ENCODE assay signal across 2 cellular contexts in the genomic region with DNA sequence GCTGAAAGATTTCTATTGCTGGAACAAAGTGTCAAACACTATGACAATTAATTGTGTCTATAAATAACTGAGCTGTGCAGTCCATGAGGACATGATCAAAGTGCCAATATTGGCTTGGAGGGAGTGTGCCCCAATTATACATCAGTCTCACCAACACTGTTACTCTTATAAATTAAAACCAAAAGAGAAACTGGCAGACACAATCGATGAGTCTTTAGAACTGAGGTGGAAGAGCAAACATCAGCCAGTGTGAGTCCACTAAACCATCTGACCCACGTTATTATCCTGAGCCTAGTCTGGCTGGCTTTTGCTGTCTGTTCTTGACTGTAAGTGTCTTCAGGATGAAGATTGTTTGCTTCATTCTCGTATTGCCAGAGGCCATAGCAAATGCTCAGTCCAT.
TF ChIP-seq lines count a peak whose summit lies in the region.

No MANE protein-coding gene starts in this region.

TF ChIP-seq in HEK293, 187 proteins besides CTCF, POLR2A, EP300 and RAD21 (continued from another document):
- TF ChIP-seq, protein P1, sequence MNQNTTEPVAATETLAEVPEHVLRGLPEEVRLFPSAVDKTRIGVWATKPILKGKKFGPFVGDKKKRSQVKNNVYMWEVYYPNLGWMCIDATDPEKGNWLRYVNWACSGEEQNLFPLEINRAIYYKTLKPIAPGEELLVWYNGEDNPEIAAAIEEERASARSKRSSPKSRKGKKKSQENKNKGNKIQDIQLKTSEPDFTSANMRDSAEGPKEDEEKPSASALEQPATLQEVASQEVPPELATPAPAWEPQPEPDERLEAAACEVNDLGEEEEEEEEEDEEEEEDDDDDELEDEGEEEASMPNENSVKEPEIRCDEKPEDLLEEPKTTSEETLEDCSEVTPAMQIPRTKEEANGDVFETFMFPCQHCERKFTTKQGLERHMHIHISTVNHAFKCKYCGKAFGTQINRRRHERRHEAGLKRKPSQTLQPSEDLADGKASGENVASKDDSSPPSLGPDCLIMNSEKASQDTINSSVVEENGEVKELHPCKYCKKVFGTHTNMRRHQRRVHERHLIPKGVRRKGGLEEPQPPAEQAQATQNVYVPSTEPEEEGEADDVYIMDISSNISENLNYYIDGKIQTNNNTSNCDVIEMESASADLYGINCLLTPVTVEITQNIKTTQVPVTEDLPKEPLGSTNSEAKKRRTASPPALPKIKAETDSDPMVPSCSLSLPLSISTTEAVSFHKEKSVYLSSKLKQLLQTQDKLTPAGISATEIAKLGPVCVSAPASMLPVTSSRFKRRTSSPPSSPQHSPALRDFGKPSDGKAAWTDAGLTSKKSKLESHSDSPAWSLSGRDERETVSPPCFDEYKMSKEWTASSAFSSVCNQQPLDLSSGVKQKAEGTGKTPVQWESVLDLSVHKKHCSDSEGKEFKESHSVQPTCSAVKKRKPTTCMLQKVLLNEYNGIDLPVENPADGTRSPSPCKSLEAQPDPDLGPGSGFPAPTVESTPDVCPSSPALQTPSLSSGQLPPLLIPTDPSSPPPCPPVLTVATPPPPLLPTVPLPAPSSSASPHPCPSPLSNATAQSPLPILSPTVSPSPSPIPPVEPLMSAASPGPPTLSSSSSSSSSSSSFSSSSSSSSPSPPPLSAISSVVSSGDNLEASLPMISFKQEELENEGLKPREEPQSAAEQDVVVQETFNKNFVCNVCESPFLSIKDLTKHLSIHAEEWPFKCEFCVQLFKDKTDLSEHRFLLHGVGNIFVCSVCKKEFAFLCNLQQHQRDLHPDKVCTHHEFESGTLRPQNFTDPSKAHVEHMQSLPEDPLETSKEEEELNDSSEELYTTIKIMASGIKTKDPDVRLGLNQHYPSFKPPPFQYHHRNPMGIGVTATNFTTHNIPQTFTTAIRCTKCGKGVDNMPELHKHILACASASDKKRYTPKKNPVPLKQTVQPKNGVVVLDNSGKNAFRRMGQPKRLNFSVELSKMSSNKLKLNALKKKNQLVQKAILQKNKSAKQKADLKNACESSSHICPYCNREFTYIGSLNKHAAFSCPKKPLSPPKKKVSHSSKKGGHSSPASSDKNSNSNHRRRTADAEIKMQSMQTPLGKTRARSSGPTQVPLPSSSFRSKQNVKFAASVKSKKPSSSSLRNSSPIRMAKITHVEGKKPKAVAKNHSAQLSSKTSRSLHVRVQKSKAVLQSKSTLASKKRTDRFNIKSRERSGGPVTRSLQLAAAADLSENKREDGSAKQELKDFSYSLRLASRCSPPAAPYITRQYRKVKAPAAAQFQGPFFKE (tag by site-specific recombination; IDR thresholded peaks at IDR 0.05; ENCODE audit: borderline replicate concordance) = no peak
- peak; percentile 92 for TF ChIP-seq ZNF133 (tag by site-specific recombination; IDR thresholded peaks at IDR 0.05)
- no peak for TF ChIP-seq HOXC10 (CRISPR knock-in tag; IDR thresholded peaks at IDR 0.05)
- TF ChIP-seq, protein P2, sequence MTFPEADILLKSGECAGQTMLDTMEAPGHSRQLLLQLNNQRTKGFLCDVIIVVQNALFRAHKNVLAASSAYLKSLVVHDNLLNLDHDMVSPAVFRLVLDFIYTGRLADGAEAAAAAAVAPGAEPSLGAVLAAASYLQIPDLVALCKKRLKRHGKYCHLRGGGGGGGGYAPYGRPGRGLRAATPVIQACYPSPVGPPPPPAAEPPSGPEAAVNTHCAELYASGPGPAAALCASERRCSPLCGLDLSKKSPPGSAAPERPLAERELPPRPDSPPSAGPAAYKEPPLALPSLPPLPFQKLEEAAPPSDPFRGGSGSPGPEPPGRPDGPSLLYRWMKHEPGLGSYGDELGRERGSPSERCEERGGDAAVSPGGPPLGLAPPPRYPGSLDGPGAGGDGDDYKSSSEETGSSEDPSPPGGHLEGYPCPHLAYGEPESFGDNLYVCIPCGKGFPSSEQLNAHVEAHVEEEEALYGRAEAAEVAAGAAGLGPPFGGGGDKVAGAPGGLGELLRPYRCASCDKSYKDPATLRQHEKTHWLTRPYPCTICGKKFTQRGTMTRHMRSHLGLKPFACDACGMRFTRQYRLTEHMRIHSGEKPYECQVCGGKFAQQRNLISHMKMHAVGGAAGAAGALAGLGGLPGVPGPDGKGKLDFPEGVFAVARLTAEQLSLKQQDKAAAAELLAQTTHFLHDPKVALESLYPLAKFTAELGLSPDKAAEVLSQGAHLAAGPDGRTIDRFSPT (tag by site-specific recombination; IDR thresholded peaks at IDR 0.05) = no peak

TF ChIP-seq in SK-N-SH, 30 proteins besides CTCF, POLR2A, EP300 and RAD21 (continued from another document):
- TF ChIP-seq, protein P3, sequence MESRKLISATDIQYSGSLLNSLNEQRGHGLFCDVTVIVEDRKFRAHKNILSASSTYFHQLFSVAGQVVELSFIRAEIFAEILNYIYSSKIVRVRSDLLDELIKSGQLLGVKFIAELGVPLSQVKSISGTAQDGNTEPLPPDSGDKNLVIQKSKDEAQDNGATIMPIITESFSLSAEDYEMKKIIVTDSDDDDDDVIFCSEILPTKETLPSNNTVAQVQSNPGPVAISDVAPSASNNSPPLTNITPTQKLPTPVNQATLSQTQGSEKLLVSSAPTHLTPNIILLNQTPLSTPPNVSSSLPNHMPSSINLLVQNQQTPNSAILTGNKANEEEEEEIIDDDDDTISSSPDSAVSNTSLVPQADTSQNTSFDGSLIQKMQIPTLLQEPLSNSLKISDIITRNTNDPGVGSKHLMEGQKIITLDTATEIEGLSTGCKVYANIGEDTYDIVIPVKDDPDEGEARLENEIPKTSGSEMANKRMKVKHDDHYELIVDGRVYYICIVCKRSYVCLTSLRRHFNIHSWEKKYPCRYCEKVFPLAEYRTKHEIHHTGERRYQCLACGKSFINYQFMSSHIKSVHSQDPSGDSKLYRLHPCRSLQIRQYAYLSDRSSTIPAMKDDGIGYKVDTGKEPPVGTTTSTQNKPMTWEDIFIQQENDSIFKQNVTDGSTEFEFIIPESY (IDR thresholded peaks at IDR 0.05; ENCODE audit: borderline replicate concordance, low read depth) = no peak
- TF ChIP-seq MAX (IDR thresholded peaks at IDR 0.05; ENCODE audit: low read depth) = no peak
- no peak for TF ChIP-seq IRF3 (IDR thresholded peaks at IDR 0.05; ENCODE audit: low read depth, low read length)
- TF ChIP-seq NFIC (IDR thresholded peaks at IDR 0.05; ENCODE audit: borderline replicate concordance) = no peak
